Comparison of ENCODE assay signal across 1 cellular context in the genomic region with DNA sequence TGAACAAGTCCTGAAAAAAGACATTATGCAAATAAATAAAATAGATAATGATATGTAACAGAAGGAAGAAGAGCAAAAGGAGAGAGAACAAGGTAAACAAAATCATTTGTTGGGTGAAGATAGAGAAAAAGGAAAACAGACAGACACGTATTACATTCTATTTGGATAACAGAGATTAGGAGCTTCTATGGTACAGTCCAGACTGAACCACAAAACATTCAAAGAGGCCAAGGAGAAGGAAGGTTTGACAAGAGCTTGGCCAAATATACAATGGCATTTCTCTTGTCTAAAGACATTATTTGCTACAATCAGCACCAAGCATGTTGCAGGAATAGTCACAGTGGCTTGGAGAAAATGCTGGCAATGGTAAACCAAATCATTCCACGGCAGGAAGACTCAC.
TF ChIP-seq lines count a peak whose summit lies in the region.

No MANE protein-coding gene starts in this region.

TF ChIP-seq in HEK293, 187 proteins besides CTCF, POLR2A, EP300 and RAD21:
- TF ChIP-seq, protein P1, sequence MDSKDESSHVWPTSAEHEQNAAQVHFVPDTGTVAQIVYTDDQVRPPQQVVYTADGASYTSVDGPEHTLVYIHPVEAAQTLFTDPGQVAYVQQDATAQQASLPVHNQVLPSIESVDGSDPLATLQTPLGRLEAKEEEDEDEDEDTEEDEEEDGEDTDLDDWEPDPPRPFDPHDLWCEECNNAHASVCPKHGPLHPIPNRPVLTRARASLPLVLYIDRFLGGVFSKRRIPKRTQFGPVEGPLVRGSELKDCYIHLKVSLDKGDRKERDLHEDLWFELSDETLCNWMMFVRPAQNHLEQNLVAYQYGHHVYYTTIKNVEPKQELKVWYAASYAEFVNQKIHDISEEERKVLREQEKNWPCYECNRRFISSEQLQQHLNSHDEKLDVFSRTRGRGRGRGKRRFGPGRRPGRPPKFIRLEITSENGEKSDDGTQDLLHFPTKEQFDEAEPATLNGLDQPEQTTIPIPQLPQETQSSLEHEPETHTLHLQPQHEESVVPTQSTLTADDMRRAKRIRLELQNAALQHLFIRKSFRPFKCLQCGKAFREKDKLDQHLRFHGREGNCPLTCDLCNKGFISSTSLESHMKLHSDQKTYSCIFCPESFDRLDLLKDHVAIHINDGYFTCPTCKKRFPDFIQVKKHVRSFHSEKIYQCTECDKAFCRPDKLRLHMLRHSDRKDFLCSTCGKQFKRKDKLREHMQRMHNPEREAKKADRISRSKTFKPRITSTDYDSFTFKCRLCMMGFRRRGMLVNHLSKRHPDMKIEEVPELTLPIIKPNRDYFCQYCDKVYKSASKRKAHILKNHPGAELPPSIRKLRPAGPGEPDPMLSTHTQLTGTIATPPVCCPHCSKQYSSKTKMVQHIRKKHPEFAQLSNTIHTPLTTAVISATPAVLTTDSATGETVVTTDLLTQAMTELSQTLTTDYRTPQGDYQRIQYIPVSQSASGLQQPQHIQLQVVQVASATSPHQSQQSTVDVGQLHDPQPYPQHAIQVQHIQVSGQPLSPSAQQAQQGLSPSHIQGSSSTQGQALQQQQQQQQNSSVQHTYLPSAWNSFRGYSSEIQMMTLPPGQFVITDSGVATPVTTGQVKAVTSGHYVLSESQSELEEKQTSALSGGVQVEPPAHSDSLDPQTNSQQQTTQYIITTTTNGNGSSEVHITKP (tag by site-specific recombination; IDR thresholded peaks at IDR 0.05) = peak; percentile 81
- TF ChIP-seq, protein P2, sequence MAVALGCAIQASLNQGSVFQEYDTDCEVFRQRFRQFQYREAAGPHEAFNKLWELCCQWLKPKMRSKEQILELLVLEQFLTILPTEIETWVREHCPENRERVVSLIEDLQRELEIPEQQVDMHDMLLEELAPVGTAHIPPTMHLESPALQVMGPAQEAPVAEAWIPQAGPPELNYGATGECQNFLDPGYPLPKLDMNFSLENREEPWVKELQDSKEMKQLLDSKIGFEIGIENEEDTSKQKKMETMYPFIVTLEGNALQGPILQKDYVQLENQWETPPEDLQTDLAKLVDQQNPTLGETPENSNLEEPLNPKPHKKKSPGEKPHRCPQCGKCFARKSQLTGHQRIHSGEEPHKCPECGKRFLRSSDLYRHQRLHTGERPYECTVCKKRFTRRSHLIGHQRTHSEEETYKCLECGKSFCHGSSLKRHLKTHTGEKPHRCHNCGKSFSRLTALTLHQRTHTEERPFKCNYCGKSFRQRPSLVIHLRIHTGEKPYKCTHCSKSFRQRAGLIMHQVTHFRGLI (tag by site-specific recombination; IDR thresholded peaks at IDR 0.05) = no peak
